26 cellular contexts compared by ENCODE assay signal in the genomic region with DNA sequence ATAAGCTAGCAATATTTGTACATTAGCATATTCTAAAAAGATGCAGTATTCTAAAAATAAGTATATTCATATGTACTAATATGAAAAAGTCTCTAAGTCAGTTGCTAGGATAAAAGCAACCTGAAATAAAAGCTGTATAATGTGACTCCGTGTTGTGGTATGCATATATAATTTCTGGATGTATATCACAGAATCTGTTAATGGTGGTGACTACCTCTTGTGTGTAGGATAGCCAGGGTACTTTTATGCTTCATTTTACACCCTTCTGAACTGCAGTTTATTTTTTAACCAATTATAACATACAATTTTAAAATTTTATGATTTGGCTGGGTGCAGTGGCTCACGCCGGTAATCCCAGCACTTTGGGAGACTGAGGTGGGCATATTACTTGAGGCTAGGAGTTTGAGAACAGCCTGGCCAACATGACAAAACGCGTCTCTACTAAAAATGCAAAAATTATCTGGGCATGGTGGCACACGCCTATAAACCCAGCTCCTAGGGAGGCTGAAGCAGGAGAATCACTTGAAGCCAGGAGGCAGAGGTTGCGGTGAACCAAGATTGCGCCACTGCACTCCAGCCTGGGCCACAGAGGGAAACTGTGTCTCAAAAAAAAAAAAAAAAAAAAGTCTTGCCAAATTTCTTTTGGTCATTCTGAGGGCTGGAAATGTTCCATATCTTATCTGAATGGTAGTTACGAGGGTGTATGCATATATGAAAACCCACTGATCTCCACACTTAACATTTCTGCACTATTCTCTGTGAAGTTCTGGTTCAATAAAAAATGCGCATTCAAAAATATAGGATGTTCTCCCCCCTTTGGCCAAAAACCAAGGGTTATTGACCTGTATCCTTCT. TPM values are rescaled to one million over a fixed set of nuclear protein-coding genes. Genes with fewer than 3 reads are reported as not detected.
"Had no signal": no experiment of that assay in that cellular context is flagged by ENCODE, and none has a peak within 500 bp of the region (broad histone marks: within the 10 kb centered on the region; RNA-seq: fewer than 3 reads in every experiment).

No MANE protein-coding gene starts in this region.

- H3K27me3 ChIP-seq: breast epithelium, gastrocnemius medialis, ovary, testis, vagina had no signal

- H3K27ac Mint-ChIP-seq: activated naive CD8-positive, alpha-beta T cell; activated T-cell treated with anti-CD3 and anti-CD28 coated beads, Interleukin-2, amount 50 U/mL, for 24 hours; activated T-helper 17 cell treated with anti-CD3 and anti-CD28 coated beads, Interleukin-2, amount 50 U/mL, for 72 hours; memory B cell; natural killer cell treated with Interleukin-12 subunit alpha and Interleukin-12 subunit beta and Interleukin-15 and Interleukin-18, amount 100 ng/mL, for 72 hours; stimulated activated naive CD8-positive, alpha-beta T cell treated with anti-CD3 and anti-CD28 coated beads, Interleukin-15, amount 100 ng/mL, for 72 hours; type B pancreatic cell; WTC11 had no signal

- FAIRE-seq: colon had no signal

- H3K27ac ChIP-seq: gastrocnemius medialis, neutrophil, ovary, testis, vagina had no signal

- ATAC-seq: activated T-helper 17 cell treated with anti-CD3 and anti-CD28 coated beads, Interleukin-2, amount 50 U/mL, for 72 hours; gastrocnemius medialis; natural killer cell treated with Interleukin-12 subunit alpha and Interleukin-12 subunit beta and Interleukin-15 and Interleukin-18, amount 100 ng/mL, for 72 hours; stimulated activated naive CD8-positive, alpha-beta T cell treated with anti-CD3 and anti-CD28 coated beads, Interleukin-15, amount 100 ng/mL, for 72 hours had no signal

- H3K27me3 Mint-ChIP-seq: activated T-helper 17 cell treated with anti-CD3 and anti-CD28 coated beads, Interleukin-2, amount 50 U/mL, for 72 hours; central memory CD8-positive, alpha-beta T cell; memory B cell; type B pancreatic cell had no signal

- H3K9me3 Mint-ChIP-seq: activated T-cell treated with anti-CD3 and anti-CD28 coated beads, Interleukin-2, amount 50 U/mL, for 24 hours; activated T-helper 17 cell treated with anti-CD3 and anti-CD28 coated beads, Interleukin-2, amount 50 U/mL, for 72 hours; central memory CD8-positive, alpha-beta T cell; memory B cell; natural killer cell treated with Interleukin-12 subunit alpha and Interleukin-12 subunit beta and Interleukin-15 and Interleukin-18, amount 100 ng/mL, for 72 hours; stimulated activated naive CD8-positive, alpha-beta T cell treated with anti-CD3 and anti-CD28 coated beads, Interleukin-15, amount 100 ng/mL, for 72 hours; type B pancreatic cell; WTC11 had no signal

- DNase-seq: activated CD4-positive, alpha-beta T cell treated with anti-CD3 and anti-CD28 coated beads, Interleukin-2, amount 50 U/mL, for 4 hours; activated CD8-positive, alpha-beta memory T cell treated with anti-CD3 and anti-CD28 coated beads for 24 hours; activated CD8-positive, alpha-beta memory T cell treated with anti-CD3 and anti-CD28 coated beads, Interleukin-2, amount 50 U/mL, for 4 hours; activated T-cell treated with anti-CD3 and anti-CD28 coated beads, Interleukin-2, amount 50 U/mL, for 24 hours; amniotic stem cell; effector memory CD4-positive, alpha-beta T cell; gastrocnemius medialis; ovary; stimulated activated CD4-positive, alpha-beta T cell treated with anti-CD3 and anti-CD28 coated beads, Interleukin-12 subunit alpha, Interleukin-12 subunit beta, amount 100 ng/mL, for 4 hours; stimulated activated CD4-positive, alpha-beta T cell treated with anti-CD3 and anti-CD28 coated beads, Interleukin-4, amount 100 ng/mL, for 4 hours; stimulated activated naive CD8-positive, alpha-beta T cell treated with anti-CD3 and anti-CD28 coated beads, Interleukin-15, amount 100 ng/mL, for 72 hours; T-helper 9 cell had no signal

- H3K4me1 Mint-ChIP-seq: activated T-helper 17 cell treated with anti-CD3 and anti-CD28 coated beads, Interleukin-2, amount 50 U/mL, for 72 hours; central memory CD8-positive, alpha-beta T cell; stimulated activated naive CD8-positive, alpha-beta T cell treated with anti-CD3 and anti-CD28 coated beads, Interleukin-15, amount 100 ng/mL, for 72 hours had no signal

- H3K4me3 ChIP-seq: breast epithelium, gastrocnemius medialis, ovary, vagina had no signal

- H3K36me3 ChIP-seq: breast epithelium, gastrocnemius medialis, neutrophil, ovary, vagina had no signal

- H3K36me3 Mint-ChIP-seq: activated naive CD8-positive, alpha-beta T cell; memory B cell; natural killer cell treated with Interleukin-12 subunit alpha and Interleukin-12 subunit beta and Interleukin-15 and Interleukin-18, amount 100 ng/mL, for 72 hours; type B pancreatic cell; WTC11 had no signal

- H3K4me1 ChIP-seq: breast epithelium, testis had no signal

- H3K4me3 Mint-ChIP-seq: activated naive CD8-positive, alpha-beta T cell; activated T-cell treated with anti-CD3 and anti-CD28 coated beads, Interleukin-2, amount 50 U/mL, for 24 hours; activated T-helper 17 cell treated with anti-CD3 and anti-CD28 coated beads, Interleukin-2, amount 50 U/mL, for 72 hours; central memory CD8-positive, alpha-beta T cell; memory B cell; natural killer cell treated with Interleukin-12 subunit alpha and Interleukin-12 subunit beta and Interleukin-15 and Interleukin-18, amount 100 ng/mL, for 72 hours; stimulated activated naive CD8-positive, alpha-beta T cell treated with anti-CD3 and anti-CD28 coated beads, Interleukin-15, amount 100 ng/mL, for 72 hours; type B pancreatic cell; WTC11 had no signal

- H3K9me3 ChIP-seq: breast epithelium, gastrocnemius medialis, neutrophil, ovary, testis, vagina had no signal

RNA-seq across cellular contexts. Expression of a gene that starts 13.7 kb away (rescaled TPM):
- total RNA-seq: dermis microvascular lymphatic vessel endothelial cell, pulmonary artery endothelial cell, WTC11 had no signal
- polyA plus RNA-seq: ovary had no signal
